Comparison of ENCODE assay signal across 30 cellular contexts in genomic region chr19:6568816-6569215, GRCh38. TPM values are rescaled to one million over a fixed set of nuclear protein-coding genes. Genes with fewer than 3 reads are reported as not detected.
"Had no signal": no experiment of that assay in that cellular context is flagged by ENCODE, and none has a peak within 500 bp of the region (broad histone marks: within the 10 kb centered on the region; RNA-seq: fewer than 3 reads in every experiment).

No MANE protein-coding gene starts in this region.

- DNase-seq: effector CD4-positive, alpha-beta T cell; endodermal cell; gastrocnemius medialis; heart right ventricle; hypothalamus; kidney glomerular epithelial cell; mammary epithelial cell; naive thymus-derived CD4-positive, alpha-beta T cell; nephron progenitor cell; retina; right lobe of liver; spleen; stimulated activated CD4-positive, alpha-beta T cell treated with anti-CD3 and anti-CD28 coated beads, Interleukin-15, amount 100 ng/mL, for 24 hours; stimulated activated CD4-positive, alpha-beta T cell treated with anti-CD3 and anti-CD28 coated beads, Interleukin-1b, Interleukin-23, amount 100 ng/mL, for 48 hours; stimulated activated CD4-positive, alpha-beta T cell treated with anti-CD3 and anti-CD28 coated beads, Interleukin-4, amount 100 ng/mL, for 4 hours; stimulated activated naive B cell treated with anti-CD40 and anti-IgM and Interleukin-4, amounts not matched to agents 10 μg/mL and 1 μg/mL and 100 μg/mL, for 72 hours; stimulated activated naive CD8-positive, alpha-beta T cell treated with anti-CD3 and anti-CD28 coated beads, Interleukin-15, amount 100 ng/mL, for 72 hours; testis; transverse colon had no signal

- H3K27me3 ChIP-seq: right lobe of liver, testis had no signal

- H3K4me3 ChIP-seq: coronary artery, gastrocnemius medialis, heart right ventricle, prostate gland, right lobe of liver, spleen, testis, transverse colon had no signal

- H3K27ac ChIP-seq: coronary artery, gastrocnemius medialis, heart right ventricle, parathyroid adenoma, prostate gland, right lobe of liver, spleen, testis, transverse colon had no signal

- ATAC-seq: esophagus mucosa; gastrocnemius medialis; heart right ventricle; naive thymus-derived CD4-positive, alpha-beta T cell; right lobe of liver; stimulated activated naive B cell treated with anti-CD40 and anti-IgM and Interleukin-4, amounts not matched to agents 10 μg/mL and 1 μg/mL and 100 μg/mL, for 72 hours; stimulated activated naive CD8-positive, alpha-beta T cell treated with anti-CD3 and anti-CD28 coated beads, Interleukin-15, amount 100 ng/mL, for 72 hours had no signal

- H3K36me3 ChIP-seq: gastrocnemius medialis, heart right ventricle, prostate gland, right lobe of liver, spleen, transverse colon had no signal

- H3K4me1 ChIP-seq: gastrocnemius medialis, heart right ventricle, parathyroid adenoma, prostate gland, right lobe of liver, spleen, testis, transverse colon had no signal

- H3K9me3 ChIP-seq: prostate gland, right lobe of liver, testis had no signal

RNA-seq across cellular contexts. Expression of gene CD70, which starts 22.1 kb away (rescaled TPM):
- total RNA-seq: dermis microvascular lymphatic vessel endothelial cell, esophagus mucosa, fibroblast of villous mesenchyme, gastrocnemius medialis, liver, mesenteric fat pad, omental fat pad, prostate gland, right lobe of liver, subcutaneous adipose tissue, transverse colon, urinary bladder had no signal

RNA-seq across cellular contexts. Expression of gene TNFSF9, which starts 38.0 kb away (rescaled TPM):
- total RNA-seq: fibroblast of villous mesenchyme had no signal
